ENCODE assay signal across 9 cellular contexts in genomic region chr2:197813093-197813787, GRCh38. TPM values are rescaled to one million over a fixed set of nuclear protein-coding genes. Genes with fewer than 3 reads are reported as not detected.
DNase-seq lines count a peak whose midpoint lies in the region; ATAC-seq and TF ChIP-seq lines count a peak whose summit lies in the region.
"Had no signal": no experiment of that assay in that cellular context is flagged by ENCODE, and none has a peak within 500 bp of the region (broad histone marks: within the 10 kb centered on the region; RNA-seq: fewer than 3 reads in every experiment).

No MANE protein-coding gene starts in this region.

- H3K4me3 ChIP-seq in epithelial cell of esophagus (ENCODE audit: low read length): no peak overlapping the region
- H3K4me3 ChIP-seq in tibial artery: no peak overlapping the region
- no peak overlapping the region for H3K4me3 ChIP-seq in sigmoid colon

- 41 to 63% methylated on average over 3 of the region's 3 CpGs for WGBS in sigmoid colon, 2 donors

- TF ChIP-seq EP300 in sigmoid colon (IDR thresholded peaks at IDR 0.05): no peak

- H3K27me3 ChIP-seq in tibial artery (no peaks in the 10 kb centered on the region), sigmoid colon (no peaks in the 10 kb centered on the region)

- peak; percentile 71 for TF ChIP-seq CTCF in epithelial cell of esophagus (IDR thresholded peaks at IDR 0.05; ENCODE audit: insufficient read depth, low read depth, low read length, missing control alignments)
- TF ChIP-seq CTCF in tibial artery (IDR thresholded peaks at IDR 0.05): peak in 1 of 2 experiments; percentile 33
- peak in 1 of 4 experiments; percentile 20 for TF ChIP-seq CTCF in sigmoid colon (IDR thresholded peaks at IDR 0.05)

- DNase-seq in CD1c-positive myeloid dendritic cell (ENCODE audit: extremely low spot score) (peak; percentile 67), NCI-H82 treated with DMSO at 0.1 percent for 48 hours (lab: John Stamatoyannopoulos, UW; ENCODE audit: unreplicated experiment) (peak; percentile 8), epithelial cell of esophagus (ENCODE audit: low read depth) (peak; percentile 75), renal cortical epithelial cell (ENCODE audit: low read depth) (peak; percentile 68), tibial artery (no peak), sigmoid colon (no peak)

- no peak for TF ChIP-seq POLR2A in sigmoid colon (IDR thresholded peaks at IDR 0.05)

- intact Hi-C loops in tibial artery (cut with DNase I; ENCODE audit: low total_unique reads): no loop called here
- intact Hi-C loops in sigmoid colon (cut with DNase I): no loop called here

- no peaks in the 10 kb centered on the region for H3K9me3 ChIP-seq in tibial artery
- no peaks in the 10 kb centered on the region for H3K9me3 ChIP-seq in sigmoid colon

- H3K27ac ChIP-seq in tibial artery: no peak overlapping the region
- H3K27ac ChIP-seq in sigmoid colon: no peak overlapping the region

- H3K36me3 ChIP-seq in tibial artery (no peaks in the 10 kb centered on the region), sigmoid colon (no peaks in the 10 kb centered on the region)

- H3K4me1 ChIP-seq in tibial artery (peaks cover 0 to 18% (median 2%) of the 10 kb centered on the region in 4 donors), sigmoid colon (peaks cover 0 to 12% (median 6%) of the 10 kb centered on the region in 4 donors)

- peak; percentile 51 for ATAC-seq in GM21360 (IDR thresholded peaks at IDR 0.05; ENCODE audit: unreplicated experiment)
- ATAC-seq in GM19452 (IDR thresholded peaks at IDR 0.05; ENCODE audit: unreplicated experiment): no peak

RNA-seq across cellular contexts. Expression of gene PLCL1, which starts 8.8 kb away (rescaled TPM):
- under 0.01 and 1.2 TPM in 2 replicates for total RNA-seq in renal cortical epithelial cell
- total RNA-seq in sigmoid colon: 10 to 100 TPM; 13.6 to 20.0 (median 16.9) TPM
- 1 to 10 TPM in 2 of 3 donors, under 1 TPM in 1; 0.69 to 3.0 (median 1.2) TPM for polyA plus RNA-seq in sigmoid colon

RNA-seq across cellular contexts. Expression of gene BOLL, which starts 28.1 kb away (rescaled TPM):
- total RNA-seq in renal cortical epithelial cell (not detected in 2 replicates), sigmoid colon (not detected)
- polyA plus RNA-seq in sigmoid colon: not detected
- polyA plus RNA-seq: IgD-negative memory B cell had no signal

Comparison
In these comparisons a context has a peak if more than half of its experiments do, and no peak if none do; other contexts are left out.
1. DNase-seq: peak in CD1c-positive myeloid dendritic cell (single experiment), NCI-H82 treated with DMSO at 0.1 percent for 48 hours (single experiment), epithelial cell of esophagus (single experiment) and renal cortical epithelial cell (single experiment); none in tibial artery (0 of 2) and sigmoid colon (single experiment).